ENCODE assay signal across 20 cellular contexts in the genomic region with DNA sequence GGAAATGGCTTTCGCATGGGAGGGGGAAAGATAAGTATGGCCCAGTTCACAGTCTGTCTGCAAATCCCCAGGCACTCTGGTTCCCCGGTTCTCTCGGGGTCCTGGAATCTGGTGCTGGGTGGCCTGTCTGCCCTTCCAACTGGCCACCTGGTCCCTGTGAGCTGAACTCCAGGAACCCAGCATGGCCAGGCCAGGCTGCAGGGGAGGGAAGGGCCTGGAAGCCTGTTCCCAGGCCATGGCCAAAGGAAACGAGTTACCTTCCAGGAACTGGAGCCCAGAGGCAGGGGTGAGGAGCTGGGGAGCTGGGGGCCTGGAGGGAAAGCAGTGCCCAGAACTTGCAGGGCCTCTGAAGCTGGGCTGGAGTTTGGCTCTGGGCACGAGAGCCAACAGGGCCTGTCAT. TPM values are rescaled to one million over a fixed set of nuclear protein-coding genes. Genes with fewer than 3 reads are reported as not detected.
A peak's percentile ranks its signal among the peaks of the same experiment; 100 is the strongest.
DNase-seq lines count a peak whose midpoint lies in the region; ATAC-seq and TF ChIP-seq lines count a peak whose summit lies in the region.
"Had no signal": no experiment of that assay in that cellular context is flagged by ENCODE, and none has a peak within 500 bp of the region (broad histone marks: within the 10 kb centered on the region; RNA-seq: fewer than 3 reads in every experiment).

No MANE protein-coding gene starts in this region.

- no peak for TF ChIP-seq EP300 in suprapubic skin (IDR thresholded peaks at IDR 0.05)

- H3K4me1 ChIP-seq in breast epithelium (no peaks in the 10 kb centered on the region), heart right ventricle (peaks cover 0 to 24% (median 5%) of the 10 kb centered on the region in 9 donors), uterus (peaks cover 0 to under 1% of the 10 kb centered on the region in 2 donors), suprapubic skin (peaks cover 17% of the 10 kb centered on the region)
- H3K4me1 ChIP-seq: Peyer's patch had no signal

- H3K36me3 ChIP-seq in breast epithelium (no peaks in the 10 kb centered on the region), heart right ventricle (no peaks in the 10 kb centered on the region), uterus (no peaks in the 10 kb centered on the region), suprapubic skin (no peaks in the 10 kb centered on the region)
- H3K36me3 ChIP-seq: Peyer's patch had no signal

- no peaks in the 10 kb centered on the region for H3K36me3 Mint-ChIP-seq in MCF 10A (ENCODE audit: insufficient read depth, unreplicated experiment)
- H3K36me3 Mint-ChIP-seq in nephron progenitor cell (ENCODE audit: low read depth) = no peaks in the 10 kb centered on the region

- H3K27me3 ChIP-seq in breast epithelium = no peaks in the 10 kb centered on the region
- H3K27me3 ChIP-seq in heart right ventricle = no peaks in the 10 kb centered on the region
- no peaks in the 10 kb centered on the region for H3K27me3 ChIP-seq in uterus
- H3K27me3 ChIP-seq in suprapubic skin = no peaks in the 10 kb centered on the region
- H3K27me3 ChIP-seq: Peyer's patch had no signal

- H3K9me3 ChIP-seq in breast epithelium (no peaks in the 10 kb centered on the region), heart right ventricle (peaks cover 0 to 12% (median 0%) of the 10 kb centered on the region in 11 donors), uterus (no peaks in the 10 kb centered on the region), suprapubic skin (no peaks in the 10 kb centered on the region)
- H3K9me3 ChIP-seq: Peyer's patch had no signal

- H3K27me3 Mint-ChIP-seq in MCF 10A (ENCODE audit: insufficient read depth, unreplicated experiment) (no peaks in the 10 kb centered on the region), nephron progenitor cell (ENCODE audit: low read depth, poor library complexity) (peaks cover 22% of the 10 kb centered on the region)

- no TSS peak for BruUV-seq in MCF 10A (replicated peaks; lab: Mats Ljungman, UMichigan)

- H3K27ac ChIP-seq in breast epithelium (peak overlapping the region; percentile 55 to 69), heart right ventricle (peak overlapping the region in 6 of 10 donors; percentile 22 to 62 (median 36)), uterus (peak overlapping the region; percentile 2 to 7), suprapubic skin (no peak overlapping the region)
- H3K27ac ChIP-seq: 22Rv1, Peyer's patch had no signal

- 54 to 60% methylated on average over 5 of the region's 5 CpGs for WGBS in heart right ventricle, 2 donors
- 82% methylated on average over 5 of the region's 5 CpGs for WGBS in suprapubic skin

- H3K4me3 ChIP-seq in breast epithelium (no peak overlapping the region), heart right ventricle (no peak overlapping the region), uterus (no peak overlapping the region), suprapubic skin (no peak overlapping the region)
- H3K4me3 ChIP-seq: Peyer's patch had no signal

- H3K4me1 Mint-ChIP-seq in MCF 10A (ENCODE audit: insufficient read depth, unreplicated experiment) (peaks cover 19% of the 10 kb centered on the region), nephron progenitor cell (no peaks in the 10 kb centered on the region)

- TF ChIP-seq CTCF in breast epithelium (IDR thresholded peaks at IDR 0.05) (no peak), MCF 10A (IDR thresholded peaks at IDR 0.05; ENCODE audit: unreplicated experiment) (no peak), heart right ventricle (IDR thresholded peaks at IDR 0.05) (no peak), nephron progenitor cell (IDR thresholded peaks at IDR 0.05) (no peak), uterus (IDR thresholded peaks at IDR 0.05) (no peak), suprapubic skin (IDR thresholded peaks at IDR 0.05) (no peak)

- CTCF ChIA-PET in MCF 10A (lab: Yijun Ruan, JAX) = interaction anchor here (1.2 kb wide), 1 partner anchor 13 kb away, joined by 3 read pairs; no protein-coding TSS in a partner anchor

- DNase-seq in breast epithelium (ENCODE audit: low spot score in 2 of 2) (no peak), MCF 10A (ENCODE audit: unreplicated experiment) (no peak), heart right ventricle (peak; percentile 12 to 21), nephron progenitor cell (no peak), uterus (no peak), suprapubic skin (ENCODE audit: low spot score in 2 of 2) (no peak), NOMO-1 treated with DMSO at 0.1 percent for 48 hours (lab: John Stamatoyannopoulos, UW; ENCODE audit: unreplicated experiment) (no peak), LoVo (ENCODE audit: low spot score) (no peak)
- DNase-seq: DMS 273 treated with DMSO at 0.1 percent for 48 hours, EL, KG1, MM.1S, NCI-H1105, NCI-H1694 treated with DMSO at 0.1 percent for 48 hours, NCI-H2171, NCI-H510A, NCI-H82, Peyer's patch had no signal

- TF ChIP-seq POLR2A in breast epithelium (IDR thresholded peaks at IDR 0.05) (no peak), uterus (IDR thresholded peaks at IDR 0.05) (no peak), suprapubic skin (IDR thresholded peaks at IDR 0.05) (no peak)

- POLR2A ChIA-PET in MCF 10A (lab: Yijun Ruan, JAX) = interaction anchor here (1.1 kb wide), 1 partner anchor 9 kb away, joined by 3 read pairs; no protein-coding TSS in a partner anchor

- intact Hi-C loops in breast epithelium (cut with DNase I; ENCODE audit: low total_unique reads) (no loop called here), MCF 10A (cut with micrococcal nuclease) (no loop called here), heart right ventricle (cut with DNase I) (no loop called here), uterus (cut with DNase I; ENCODE audit: low total_unique reads) (no loop called here)

- no peak overlapping the region for H3K4me3 Mint-ChIP-seq in MCF 10A (ENCODE audit: unreplicated experiment)
- no peak overlapping the region for H3K4me3 Mint-ChIP-seq in nephron progenitor cell

- ATAC-seq in heart right ventricle = peak in 6 of 8 donors; percentile 68 to 82 (median 75)

- H3K27ac Mint-ChIP-seq in MCF 10A (ENCODE audit: low read depth, unreplicated experiment) = no peak overlapping the region
- H3K27ac Mint-ChIP-seq in nephron progenitor cell = peak overlapping the region; percentile 81

- no peaks in the 10 kb centered on the region for H3K9me3 Mint-ChIP-seq in MCF 10A (ENCODE audit: unreplicated experiment)
- H3K9me3 Mint-ChIP-seq in nephron progenitor cell = peaks cover 9% of the 10 kb centered on the region

RNA-seq across cellular contexts. Expression of a gene that starts 19.1 kb away (rescaled TPM):
- total RNA-seq in breast epithelium (under 1 TPM in 2 of 3 donors, not detected in 1; 0.59 to 0.98 TPM), MCF 10A (2022) (not detected in 2 replicates), heart right ventricle (under 1 TPM in 5 of 10 donors, not detected in 5; 0.07 to 0.13 (median 0.08) TPM), uterus (1 to 10 TPM in 1 of 4 donors, under 1 TPM in 2, not detected in 1; under 0.01 to 3.7 (median 0.73) TPM), suprapubic skin (under 1 TPM in 1 of 4 donors, not detected in 3; 0.13 TPM)
- under 1 TPM; 0.01 to 0.07 TPM for polyA plus RNA-seq in heart right ventricle
- total RNA-seq: Peyer's patch had no signal
- polyA plus RNA-seq: BJ had no signal

RNA-seq across cellular contexts. Expression of a gene that starts 23.5 kb away (rescaled TPM):
- 1 to 10 TPM in 2 of 3 donors, under 1 TPM in 1; 0.80 to 8.8 (median 2.3) TPM for total RNA-seq in breast epithelium
- total RNA-seq in MCF 10A (2022) = 6.0 and 7.6 TPM in 2 replicates
- 10 to 100 TPM in 3 of 10 donors, 1 to 10 TPM in 7; 7.2 to 12.3 (median 9.3) TPM for total RNA-seq in heart right ventricle
- 1 to 10 TPM; 2.8 to 3.0 TPM for polyA plus RNA-seq in heart right ventricle
- total RNA-seq in uterus = 10 to 100 TPM in 3 of 4 donors, 1 to 10 TPM in 1; 8.7 to 69.7 (median 16.1) TPM
- total RNA-seq in suprapubic skin = 1 to 10 TPM in 3 of 4 donors, under 1 TPM in 1; 0.72 to 3.9 (median 1.4) TPM

RNA-seq across cellular contexts. Expression of a gene that starts 34.5 kb away (rescaled TPM):
- total RNA-seq in breast epithelium (10 to 100 TPM in 2 of 3 donors, 1 to 10 TPM in 1; 2.2 to 29.7 (median 16.4) TPM), MCF 10A (2022) (not detected in 2 replicates), heart right ventricle (10 to 100 TPM; 21.3 to 37.3 (median 28.6) TPM), uterus (10 to 100 TPM in 2 of 4 donors, 1 to 10 TPM in 2; 7.2 to 89.1 (median 26.2) TPM), suprapubic skin (1 to 10 TPM; 1.6 to 6.5 (median 3.3) TPM)
- polyA plus RNA-seq in heart right ventricle = 10 to 100 TPM; 14.4 to 15.0 TPM

RNA-seq across cellular contexts. Expression of a gene that starts 47.8 kb away (rescaled TPM):
- 1 to 10 TPM; 1.6 to 4.2 (median 2.2) TPM for total RNA-seq in breast epithelium
- total RNA-seq in MCF 10A (2022) = not detected in 2 replicates
- under 1 TPM; 0.47 to 0.95 (median 0.65) TPM for total RNA-seq in heart right ventricle
- polyA plus RNA-seq in heart right ventricle = under 1 TPM; 0.37 to 0.81 TPM
- 1 to 10 TPM in 3 of 4 donors, not detected in 1; 2.2 to 7.9 (median 3.1) TPM for total RNA-seq in uterus
- 1 to 10 TPM; 1.8 to 3.2 (median 2.8) TPM for total RNA-seq in suprapubic skin

Comparison
In these comparisons a context has a peak if more than half of its experiments do, and no peak if none do; other contexts are left out.
1. DNase-seq: peak in heart right ventricle (2 of 2); none in breast epithelium (0 of 2), MCF 10A (single experiment), nephron progenitor cell (single experiment), uterus (0 of 2), suprapubic skin (0 of 2), NOMO-1 treated with DMSO at 0.1 percent for 48 hours (single experiment) and LoVo (single experiment).